In the genomic region with DNA sequence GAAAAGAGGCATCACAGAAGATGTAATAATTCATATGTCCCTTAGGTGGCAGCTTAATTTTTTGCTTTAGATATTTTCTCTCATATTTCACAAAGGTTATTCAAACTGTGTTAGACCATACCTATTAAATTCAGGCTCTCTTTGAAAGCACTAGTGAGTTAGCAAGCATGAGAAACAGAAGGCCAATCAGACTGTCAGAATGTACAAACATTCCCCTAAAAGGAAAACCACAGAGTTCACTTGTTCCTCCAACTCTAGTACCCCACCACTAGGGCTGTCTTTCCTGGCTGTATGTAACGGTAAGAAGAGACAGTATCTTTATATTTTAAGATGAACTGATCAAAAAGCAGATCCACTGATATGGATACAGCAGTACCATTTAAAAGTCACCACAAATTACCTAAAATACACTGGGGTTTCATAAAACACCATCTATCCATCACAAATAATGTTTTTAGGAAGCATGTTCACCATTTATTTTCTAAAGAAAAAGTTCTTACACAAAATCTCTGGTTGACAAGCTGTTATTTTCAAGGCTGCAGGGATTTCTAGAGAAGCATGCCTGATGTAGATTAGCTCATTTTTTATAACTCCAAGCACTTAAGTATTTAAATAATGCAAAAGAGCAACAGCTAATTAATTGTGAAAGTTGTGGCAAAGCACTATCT, we compare ENCODE assay signal across 1 cellular context.
TF ChIP-seq lines count a peak whose summit lies in the region.

No MANE protein-coding gene starts in this region.

TF ChIP-seq in HepG2, 621 proteins besides CTCF, POLR2A, EP300 and RAD21 (continued from another document):
- TF ChIP-seq, protein P1, sequence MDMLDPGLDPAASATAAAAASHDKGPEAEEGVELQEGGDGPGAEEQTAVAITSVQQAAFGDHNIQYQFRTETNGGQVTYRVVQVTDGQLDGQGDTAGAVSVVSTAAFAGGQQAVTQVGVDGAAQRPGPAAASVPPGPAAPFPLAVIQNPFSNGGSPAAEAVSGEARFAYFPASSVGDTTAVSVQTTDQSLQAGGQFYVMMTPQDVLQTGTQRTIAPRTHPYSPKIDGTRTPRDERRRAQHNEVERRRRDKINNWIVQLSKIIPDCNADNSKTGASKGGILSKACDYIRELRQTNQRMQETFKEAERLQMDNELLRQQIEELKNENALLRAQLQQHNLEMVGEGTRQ (IDR thresholded peaks at IDR 0.05; ENCODE audit: low read depth, low read length): no peak
- TF ChIP-seq, protein P1 (CRISPR knock-in tag; IDR thresholded peaks at IDR 0.05; ENCODE audit: borderline replicate concordance): peak; percentile 60; the same call in 1 of the 2 replicates
- TF ChIP-seq, protein P2, sequence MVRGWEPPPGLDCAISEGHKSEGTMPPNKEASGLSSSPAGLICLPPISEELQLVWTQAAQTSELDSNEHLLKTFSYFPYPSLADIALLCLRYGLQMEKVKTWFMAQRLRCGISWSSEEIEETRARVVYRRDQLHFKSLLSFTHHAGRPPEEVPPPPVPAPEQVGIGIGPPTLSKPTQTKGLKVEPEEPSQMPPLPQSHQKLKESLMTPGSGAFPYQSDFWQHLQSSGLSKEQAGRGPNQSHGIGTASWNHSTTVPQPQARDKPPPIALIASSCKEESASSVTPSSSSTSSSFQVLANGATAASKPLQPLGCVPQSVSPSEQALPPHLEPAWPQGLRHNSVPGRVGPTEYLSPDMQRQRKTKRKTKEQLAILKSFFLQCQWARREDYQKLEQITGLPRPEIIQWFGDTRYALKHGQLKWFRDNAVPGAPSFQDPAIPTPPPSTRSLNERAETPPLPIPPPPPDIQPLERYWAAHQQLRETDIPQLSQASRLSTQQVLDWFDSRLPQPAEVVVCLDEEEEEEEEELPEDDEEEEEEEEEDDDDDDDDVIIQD (CRISPR knock-in tag; IDR thresholded peaks at IDR 0.05; ENCODE audit: low read depth): peak; percentile 36; the same call in 1 of the 2 replicates
- TF ChIP-seq SOX5 (CRISPR knock-in tag; IDR thresholded peaks at IDR 0.05; ENCODE audit: borderline replicate concordance) (no peak), HMG20B (CRISPR knock-in tag; conservative IDR thresholded peaks at IDR 0.05) (no peak), CBX5 (CRISPR knock-in tag; IDR thresholded peaks at IDR 0.05; ENCODE audit: borderline replicate concordance) (no peak), AKAP8 (CRISPR knock-in tag; IDR thresholded peaks at IDR 0.05) (no peak), ETV5 (CRISPR knock-in tag; IDR thresholded peaks at IDR 0.05; ENCODE audit: borderline replicate concordance) (no peak), KDM2A (CRISPR knock-in tag; IDR thresholded peaks at IDR 0.05; ENCODE audit: borderline replicate concordance, low read depth) (no peak), ZNF343 (CRISPR knock-in tag; IDR thresholded peaks at IDR 0.05) (no peak), ZNF460 (CRISPR knock-in tag; IDR thresholded peaks at IDR 0.05; ENCODE audit: borderline replicate concordance) (no peak), FOSL1 (CRISPR knock-in tag; IDR thresholded peaks at IDR 0.05; ENCODE audit: borderline replicate concordance) (no peak), ZNF274 (CRISPR knock-in tag; IDR thresholded peaks at IDR 0.05) (no peak), MLLT10 (CRISPR knock-in tag; IDR thresholded peaks at IDR 0.05) (no peak), IRF2 (CRISPR knock-in tag; IDR thresholded peaks at IDR 0.05) (peak; percentile 10; the same call in 1 of the 2 replicates), ZNF878 (CRISPR knock-in tag; IDR thresholded peaks at IDR 0.05) (0 out of 2 replicates have a peak, but pooled peaks have one; percentile 4)
